ENCODE assay signal across 8 cellular contexts in the genomic region with DNA sequence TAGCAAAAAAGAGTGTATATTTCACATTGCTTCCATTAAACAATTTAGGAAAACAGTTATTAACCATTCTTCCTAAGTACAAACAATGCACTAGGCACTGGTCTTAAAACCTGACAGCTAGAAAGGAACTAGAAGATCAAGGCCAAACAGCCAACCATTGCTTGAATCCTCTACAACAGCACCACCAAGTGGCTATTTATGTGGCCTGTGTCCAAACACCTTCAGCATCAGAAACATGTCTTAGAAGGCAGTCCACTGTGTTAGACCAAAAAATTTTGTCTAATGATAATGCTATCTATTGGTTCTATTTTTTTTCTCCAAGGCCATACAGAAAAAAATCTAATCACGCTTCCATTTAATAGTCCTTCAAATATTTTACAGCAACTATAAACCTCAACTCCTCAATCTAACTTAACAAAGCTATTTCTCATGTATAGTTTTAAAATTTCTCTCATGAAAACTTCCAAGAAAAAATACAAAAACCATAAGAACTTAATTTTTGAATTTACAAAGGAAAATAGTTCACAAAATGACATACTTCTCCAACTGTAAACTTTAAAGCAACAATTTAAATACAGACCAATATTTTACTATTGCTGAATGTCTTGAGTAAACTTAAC. TPM values are rescaled to one million over a fixed set of nuclear protein-coding genes. Genes with fewer than 3 reads are reported as not detected.
DNase-seq lines count a peak whose midpoint lies in the region; ATAC-seq, FAIRE-seq and TF ChIP-seq lines count a peak whose summit lies in the region.

No MANE protein-coding gene starts in this region.

- H3K36me3 Mint-ChIP-seq in activated T-cell treated with anti-CD3 and anti-CD28 coated beads, Interleukin-2, amount 50 U/mL, for 72 hours (ENCODE audit: insufficient read depth in 2 of 2), result peaks cover 6 to 22% of the 10 kb centered on the region in 2 donors
- peaks cover 18% of the 10 kb centered on the region for H3K36me3 Mint-ChIP-seq in activated T-cell treated with anti-CD3 and anti-CD28 coated beads, Interleukin-2, amount 50 U/mL, for 4 hours (ENCODE audit: insufficient read depth)

- CTCF ChIA-PET in endothelial cell of umbilical vein (lab: Charles Lee), result interaction anchor here (0.8 to 2.2 kb wide), 8 partner anchors 9 to 530 kb away, joined by 3 to 7 read pairs (median 3); no protein-coding TSS in a partner anchor

- no peak overlapping the region for H3K4me3 Mint-ChIP-seq in activated T-cell treated with anti-CD3 and anti-CD28 coated beads, Interleukin-2, amount 50 U/mL, for 72 hours
- no peak overlapping the region for H3K4me3 Mint-ChIP-seq in activated T-cell treated with anti-CD3 and anti-CD28 coated beads, Interleukin-2, amount 50 U/mL, for 4 hours

- WGBS in sigmoid colon, 2 donors, result 87 to 92% methylated on average over 1 of the region's 1 CpG

- peak; percentile 15 to 24 for DNase-seq in activated T-cell treated with anti-CD3 and anti-CD28 coated beads, Interleukin-2, amount 50 U/mL, for 72 hours
- no peak for DNase-seq in activated T-cell treated with anti-CD3 and anti-CD28 coated beads, Interleukin-2, amount 50 U/mL, for 4 hours
- peak; percentile 9 for DNase-seq in HuH-7 (ENCODE audit: low spot score)
- DNase-seq in endothelial cell of umbilical vein (ENCODE audit: low read depth, low spot score), result peak; percentile 21
- DNase-seq in sigmoid colon, result no peak

- H3K79me2 ChIP-seq in OCI-LY1 (ENCODE audit: insufficient read depth, low read length) (no peaks in the 10 kb centered on the region; the same call in 1 of the 2 replicates), endothelial cell of umbilical vein (ENCODE audit: control insufficient read depth, insufficient read depth, low read length) (no peaks in the 10 kb centered on the region), parathyroid adenoma (no peaks in the 10 kb centered on the region)

- FAIRE-seq in endothelial cell of umbilical vein (lab: Jason Lieb, UNC), result no peak

- no peak overlapping the region for H3K27ac Mint-ChIP-seq in activated T-cell treated with anti-CD3 and anti-CD28 coated beads, Interleukin-2, amount 50 U/mL, for 72 hours

- peak in 1 of 2 donors; percentile 52 for ATAC-seq in activated T-cell treated with anti-CD3 and anti-CD28 coated beads, Interleukin-2, amount 50 U/mL, for 72 hours (replicated peaks in 1 of 2)
- ATAC-seq in activated T-cell treated with anti-CD3 and anti-CD28 coated beads, Interleukin-2, amount 50 U/mL, for 4 hours, result no peak
- peak; percentile 73 for ATAC-seq in GM21526 (IDR thresholded peaks at IDR 0.05; ENCODE audit: low FRiP score, unreplicated experiment)

- BruUV-seq in endothelial cell of umbilical vein (replicated peaks; lab: Mats Ljungman, UMichigan), result no TSS peak

- H3K9ac ChIP-seq in OCI-LY1 (ENCODE audit: low read length), result no peak overlapping the region
- H3K9ac ChIP-seq in endothelial cell of umbilical vein (replicated peaks; ENCODE audit: extremely low read depth, insufficient read depth, low read length), result no peak overlapping the region
- no peak overlapping the region for H3K9ac ChIP-seq in parathyroid adenoma

- intact Hi-C loops in endothelial cell of umbilical vein (cut with micrococcal nuclease), result loop anchor here (1.0 kb wide), 2 partner anchors 112 to 133 kb away; no protein-coding TSS in a partner anchor
- intact Hi-C loops in sigmoid colon (cut with DNase I), result no loop called here

- POLR2A ChIA-PET in endothelial cell of umbilical vein (lab: Charles Lee), result no interaction called here

- TF ChIP-seq CTCF in OCI-LY1 (IDR thresholded peaks at IDR 0.05; ENCODE audit: low read length), result peak; percentile 66
- TF ChIP-seq CTCF in endothelial cell of umbilical vein (IDR thresholded peaks at IDR 0.05; ENCODE audit: extremely low read depth in 1 of 2, insufficient read depth in 1 of 2, low read depth in 1 of 2, low read length in 2 of 2), result peak; percentile 43 to 48
- peak; percentile 27 for TF ChIP-seq CTCF in parathyroid adenoma (IDR thresholded peaks at IDR 0.05)
- peak in 1 of 4 experiments; percentile 6 for TF ChIP-seq CTCF in sigmoid colon (IDR thresholded peaks at IDR 0.05)

- H3K9me3 Mint-ChIP-seq in activated T-cell treated with anti-CD3 and anti-CD28 coated beads, Interleukin-2, amount 50 U/mL, for 72 hours, result no peaks in the 10 kb centered on the region
- H3K9me3 Mint-ChIP-seq in activated T-cell treated with anti-CD3 and anti-CD28 coated beads, Interleukin-2, amount 50 U/mL, for 4 hours, result no peaks in the 10 kb centered on the region

- dilution Hi-C loops in endothelial cell of umbilical vein (cut with MboI; ENCODE audit: extremely low pct_ligation_motif_present, low sequenced_read_pairs), result no loop called here

- no peak for TF ChIP-seq EP300 in sigmoid colon (IDR thresholded peaks at IDR 0.05)

- no peaks in the 10 kb centered on the region for H3K27me3 Mint-ChIP-seq in activated T-cell treated with anti-CD3 and anti-CD28 coated beads, Interleukin-2, amount 50 U/mL, for 72 hours (ENCODE audit: low read depth)
- no peaks in the 10 kb centered on the region for H3K27me3 Mint-ChIP-seq in activated T-cell treated with anti-CD3 and anti-CD28 coated beads, Interleukin-2, amount 50 U/mL, for 4 hours (ENCODE audit: low read depth)

- no peaks in the 10 kb centered on the region for H3K4me1 Mint-ChIP-seq in activated T-cell treated with anti-CD3 and anti-CD28 coated beads, Interleukin-2, amount 50 U/mL, for 72 hours (ENCODE audit: low read depth)
- no peaks in the 10 kb centered on the region for H3K4me1 Mint-ChIP-seq in activated T-cell treated with anti-CD3 and anti-CD28 coated beads, Interleukin-2, amount 50 U/mL, for 4 hours (ENCODE audit: low read depth)

- peaks cover 87% of the 10 kb centered on the region for H3K36me3 ChIP-seq in OCI-LY1 (ENCODE audit: insufficient read depth, low read length)
- H3K36me3 ChIP-seq in endothelial cell of umbilical vein (ENCODE audit: control insufficient read depth in 2 of 2, extremely low read depth in 1 of 2, insufficient read depth in 2 of 2, low read length in 2 of 2), result no peaks in the 10 kb centered on the region
- no peaks in the 10 kb centered on the region for H3K36me3 ChIP-seq in parathyroid adenoma (ENCODE audit: control insufficient read depth, insufficient read depth, low read length)
- peaks cover 0 to 74% (median 4%) of the 10 kb centered on the region in 4 donors for H3K36me3 ChIP-seq in sigmoid colon

- H3F3A ChIP-seq in OCI-LY1 (ENCODE audit: insufficient read depth, low read length), result no peaks in the 10 kb centered on the region

- H3K9me1 ChIP-seq in endothelial cell of umbilical vein (replicated peaks; ENCODE audit: control insufficient read depth, extremely low read depth, insufficient read depth, low read length), result no peaks in the 10 kb centered on the region

- no peaks in the 10 kb centered on the region for H3K9me2 ChIP-seq in OCI-LY1 (ENCODE audit: low read depth, low read length)

- no peak overlapping the region for H3K4me2 ChIP-seq in OCI-LY1 (ENCODE audit: low read length)
- H3K4me2 ChIP-seq in endothelial cell of umbilical vein (ENCODE audit: insufficient read depth, low read length), result no peak overlapping the region
- H3K4me2 ChIP-seq in parathyroid adenoma (ENCODE audit: low read length), result no peak overlapping the region

- H3K4me3 ChIP-seq in OCI-LY1 (ENCODE audit: low read depth, low read length, poor library complexity, severe bottlenecking), result no peak overlapping the region
- no peak overlapping the region for H3K4me3 ChIP-seq in endothelial cell of umbilical vein (replicated peaks in 1 of 3; ENCODE audit: insufficient read depth in 1 of 3, low read depth in 1 of 3, low read length in 3 of 3)
- H3K4me3 ChIP-seq in parathyroid adenoma (ENCODE audit: low read depth, low read length), result no peak overlapping the region
- H3K4me3 ChIP-seq in sigmoid colon, result no peak overlapping the region

- H3K9me3 ChIP-seq in OCI-LY1 (ENCODE audit: low read length), result no peaks in the 10 kb centered on the region
- no peaks in the 10 kb centered on the region for H3K9me3 ChIP-seq in endothelial cell of umbilical vein (replicated peaks; ENCODE audit: control insufficient read depth, insufficient read depth, low read length)
- H3K9me3 ChIP-seq in parathyroid adenoma (ENCODE audit: control insufficient read depth, low read length), result no peaks in the 10 kb centered on the region
- no peaks in the 10 kb centered on the region for H3K9me3 ChIP-seq in sigmoid colon

- no peaks in the 10 kb centered on the region for H3K4me1 ChIP-seq in OCI-LY1 (ENCODE audit: insufficient read depth, low read length, severe bottlenecking)
- no peaks in the 10 kb centered on the region for H3K4me1 ChIP-seq in endothelial cell of umbilical vein (ENCODE audit: control insufficient read depth, extremely low read depth, insufficient read depth, low read length)
- no peaks in the 10 kb centered on the region for H3K4me1 ChIP-seq in parathyroid adenoma
- H3K4me1 ChIP-seq in sigmoid colon, result no peaks in the 10 kb centered on the region

- no peaks in the 10 kb centered on the region for H4K20me1 ChIP-seq in OCI-LY1 (ENCODE audit: insufficient read depth, low read length)
- H4K20me1 ChIP-seq in endothelial cell of umbilical vein (replicated peaks; ENCODE audit: control insufficient read depth, extremely low read depth, insufficient read depth, low read length), result no peaks in the 10 kb centered on the region

- H2AFZ ChIP-seq in OCI-LY1 (ENCODE audit: low read length), result no peak overlapping the region
- no peak overlapping the region for H2AFZ ChIP-seq in endothelial cell of umbilical vein (ENCODE audit: low read depth, low read length)
- no peak overlapping the region for H2AFZ ChIP-seq in parathyroid adenoma

- TF ChIP-seq POLR2A in endothelial cell of umbilical vein (IDR thresholded peaks at IDR 0.05; ENCODE audit: low read depth, low read length), result no peak
- no peak for TF ChIP-seq POLR2A in sigmoid colon (IDR thresholded peaks at IDR 0.05)

- H3K27ac ChIP-seq in OCI-LY1 (ENCODE audit: low read depth, low read length, poor library complexity, severe bottlenecking) (no peak overlapping the region), endothelial cell of umbilical vein (ENCODE audit: insufficient read depth, low read depth, low read length) (no peak overlapping the region), parathyroid adenoma (no peak overlapping the region), sigmoid colon (no peak overlapping the region)

- H3K27me3 ChIP-seq in OCI-LY1 (ENCODE audit: insufficient read depth, low read length), result no peaks in the 10 kb centered on the region
- no peaks in the 10 kb centered on the region for H3K27me3 ChIP-seq in endothelial cell of umbilical vein (ENCODE audit: control insufficient read depth in 2 of 2, insufficient read depth in 2 of 2, low read length in 2 of 2)
- no peaks in the 10 kb centered on the region for H3K27me3 ChIP-seq in parathyroid adenoma (ENCODE audit: control insufficient read depth, insufficient read depth, low read length)
- H3K27me3 ChIP-seq in sigmoid colon, result no peaks in the 10 kb centered on the region

RNA-seq across cellular contexts. Expression of a gene that starts 36.1 kb away (rescaled TPM):
- total RNA-seq in activated T-cell treated with anti-CD3 and anti-CD28 coated beads, Interleukin-2, amount 50 U/mL, for 72 hours, result 10 to 100 TPM; 16.6 to 17.6 TPM
- 10 to 100 TPM; 23.4 to 27.0 (median 24.9) TPM for total RNA-seq in activated T-cell treated with anti-CD3 and anti-CD28 coated beads, Interleukin-2, amount 50 U/mL, for 4 hours
- total RNA-seq in endothelial cell of umbilical vein (16.1 and 18.6 TPM in 2 replicates), sigmoid colon (10 to 100 TPM; 10.2 to 18.2 (median 11.5) TPM)
- polyA plus RNA-seq in endothelial cell of umbilical vein (5.1 and 5.3 TPM in 2 replicates), sigmoid colon (10 to 100 TPM; 16.4 to 19.2 (median 18.3) TPM)
- 8.2 and 9.9 TPM in 2 replicates for polyA plus RNA-seq in endothelial cell of umbilical vein (2011; cell fraction: cytosol; rRNA removed)
- polyA plus RNA-seq in endothelial cell of umbilical vein (2011; cell fraction: nucleus; rRNA removed), result 9.8 and 10.0 TPM in 2 replicates
- polyA plus RNA-seq in endothelial cell of umbilical vein (2012), result 12.3 and 12.8 TPM in 2 replicates
- 4.4 and 5.6 TPM in 2 replicates for polyA minus RNA-seq in endothelial cell of umbilical vein
- polyA minus RNA-seq in endothelial cell of umbilical vein (2011; cell fraction: cytosol; rRNA and poly(A)+ RNA removed), result 21.3 TPM
- 6.4 and 11.0 TPM in 2 replicates for polyA minus RNA-seq in endothelial cell of umbilical vein (2011; cell fraction: nucleus; rRNA and poly(A)+ RNA removed)

Comparison
In these comparisons a context has a peak if more than half of its experiments do, and no peak if none do; other contexts are left out.
1. DNase-seq: peak in activated T-cell treated with anti-CD3 and anti-CD28 coated beads, Interleukin-2, amount 50 U/mL, for 72 hours (2 of 2), HuH-7 (single experiment) and endothelial cell of umbilical vein (single experiment); none in activated T-cell treated with anti-CD3 and anti-CD28 coated beads, Interleukin-2, amount 50 U/mL, for 4 hours (single experiment) and sigmoid colon (single experiment).